ENCODE assay signal across 26 cellular contexts in genomic region chr21:43317959-43318358, GRCh38.
DNase-seq lines count a peak whose midpoint lies in the region; ATAC-seq, FAIRE-seq and TF ChIP-seq lines count a peak whose summit lies in the region.
"Had no signal": no experiment of that assay in that cellular context is flagged by ENCODE, and none has a peak within 500 bp of the region (broad histone marks: within the 10 kb centered on the region; RNA-seq: fewer than 3 reads in every experiment).

No MANE protein-coding gene starts in this region.

- no peak for TF ChIP-seq EP300 in H1 (IDR thresholded peaks at IDR 0.05; ENCODE audit: borderline replicate concordance in 1 of 2, low read depth in 2 of 2, low read length in 2 of 2)

- no peak for TF ChIP-seq POLR2A in H1 (IDR thresholded peaks at IDR 0.05; ENCODE audit: control extremely low read depth in 1 of 2, low read depth in 2 of 2, low read length in 2 of 2)

- H3K36me3 ChIP-seq in BLaER1 (no peaks in the 10 kb centered on the region), GM23338 (ENCODE audit: insufficient read depth) (no peaks in the 10 kb centered on the region), H1 (ENCODE audit: control insufficient read depth in 2 of 4, insufficient read depth in 4 of 4, low read length in 3 of 4) (no peaks in the 10 kb centered on the region)
- H3K36me3 ChIP-seq: thoracic aorta, uterus had no signal

- no peaks in the 10 kb centered on the region for H3F3A ChIP-seq in GM23338 (replicated peaks; ENCODE audit: low read depth)

- H3K4me1 Mint-ChIP-seq in GM23338, result peaks cover 13% of the 10 kb centered on the region
- H3K4me1 Mint-ChIP-seq: activated CD4-positive, alpha-beta T cell treated with anti-CD3 and anti-CD28 coated beads for 36 hours had no signal

- H2BK5ac ChIP-seq in H1 (ENCODE audit: low read depth, low read length), result no peak overlapping the region

- H3K27ac ChIP-seq in BLaER1, result no peak overlapping the region
- H3K27ac ChIP-seq in GM23338 (ENCODE audit: low read depth), result no peak overlapping the region
- H3K27ac ChIP-seq in H1 (ENCODE audit: low read depth, low read length), result no peak overlapping the region
- H3K27ac ChIP-seq: thoracic aorta, uterus had no signal

- H4K91ac ChIP-seq in H1 (replicated peaks; ENCODE audit: insufficient read length, low read length), result no peak overlapping the region

- H3K27ac Mint-ChIP-seq in GM23338, result no peak overlapping the region
- H3K27ac Mint-ChIP-seq: activated CD4-positive, alpha-beta T cell treated with anti-CD3 and anti-CD28 coated beads for 36 hours; stimulated activated naive CD8-positive, alpha-beta T cell treated with anti-CD3 and anti-CD28 coated beads, Interleukin-15, Interleukin-2, amounts not matched to agents 100 ng/mL and 50 ng/mL, for 24 hours had no signal

- H2BK15ac ChIP-seq in H1 (ENCODE audit: low read length), result no peak overlapping the region

- H2AK5ac ChIP-seq in H1 (ENCODE audit: low read depth, low read length), result no peak overlapping the region

- CTCF ChIA-PET in H1 (lab: Charles Lee; ENCODE audit: partially characterized antibody), result interaction anchor here (0.7 to 2.2 kb wide), 8 partner anchors 11 to 410 kb away, joined by 3 to 8 read pairs (median 3); no protein-coding TSS in a partner anchor

- no peaks in the 10 kb centered on the region for H3K27me3 ChIP-seq in BLaER1
- H3K27me3 ChIP-seq in GM23338 (ENCODE audit: insufficient read depth), result no peaks in the 10 kb centered on the region
- H3K27me3 ChIP-seq in H1 (replicated peaks in 1 of 4; ENCODE audit: control insufficient read depth in 3 of 4, extremely low read depth in 1 of 4, insufficient read depth in 3 of 4, low read length in 3 of 4), result no peaks in the 10 kb centered on the region
- H3K27me3 ChIP-seq: uterus had no signal

- H3K18ac ChIP-seq in H1 (ENCODE audit: extremely low read depth, low read length), result no peak overlapping the region

- H3K4me3 ChIP-seq in BLaER1 (no peak overlapping the region), GM23338 (no peak overlapping the region), H1 (ENCODE audit: extremely low read depth in 1 of 4, insufficient read depth in 2 of 4, low read depth in 3 of 4, low read length in 4 of 4) (no peak overlapping the region)
- H3K4me3 ChIP-seq: thoracic aorta, uterus had no signal

- no peak overlapping the region for H2BK12ac ChIP-seq in H1 (ENCODE audit: low read depth, low read length)

- H2BK120ac ChIP-seq in H1 (replicated peaks; ENCODE audit: low read depth, low read length), result no peak overlapping the region

- WGBS in H1 (ENCODE audit: extremely low coverage in 1 of 2, insufficient coverage in 1 of 2, insufficient read length in 1 of 2, insufficient replicate concordance in 2 of 2, low coverage in 1 of 2, low lambda C conversion rate in 2 of 2, missing lambda C conversion rate in 1 of 2), 2 experiments, result 80% methylated on average over 9 of the region's 9 CpGs; no CpG with 5 or more reads in 1 of the 2 experiments

- H3K4ac ChIP-seq in H1 (replicated peaks; ENCODE audit: insufficient read length, low read depth, low read length), result no peak overlapping the region

- no peak for FAIRE-seq in H1 (lab: Jason Lieb, UNC)
- FAIRE-seq: A204.1, GM12891, islet of Langerhans had no signal

- no peak overlapping the region for H2BK20ac ChIP-seq in H1 (ENCODE audit: low read length)

- TF ChIP-seq RAD21 in H1 (IDR thresholded peaks at IDR 0.05 in 1 of 2, conservative IDR thresholded peaks at IDR 0.05 in 1 of 2; ENCODE audit: low read depth in 2 of 2, low read length in 2 of 2), result peak; percentile 28 to 42; a peak in 3 of 4 replicates

- peaks cover 16% of the 10 kb centered on the region for H3K36me3 Mint-ChIP-seq in GM23338 (ENCODE audit: low read depth)

- H3K23ac ChIP-seq in H1 (ENCODE audit: insufficient read length), result no peak overlapping the region

- peaks cover 21% of the 10 kb centered on the region for H3K9me3 Mint-ChIP-seq in GM23338
- H3K9me3 Mint-ChIP-seq: stimulated activated naive CD8-positive, alpha-beta T cell treated with anti-CD3 and anti-CD28 coated beads, Interleukin-15, Interleukin-2, amounts not matched to agents 100 ng/mL and 50 ng/mL, for 24 hours had no signal

- no peaks in the 10 kb centered on the region for H3K79me1 ChIP-seq in H1 (ENCODE audit: low read depth, low read length)

- H3K23me2 ChIP-seq in H1 (ENCODE audit: low read depth, low read length), result no peaks in the 10 kb centered on the region

- H4K8ac ChIP-seq in H1 (ENCODE audit: extremely low read depth, insufficient read depth, low read length), result no peak overlapping the region

- peak overlapping the region; percentile 84 for H3K4me2 ChIP-seq in BLaER1
- H3K4me2 ChIP-seq in GM23338, result no peak overlapping the region
- no peak overlapping the region for H3K4me2 ChIP-seq in H1 (ENCODE audit: insufficient read depth in 1 of 2, low read depth in 2 of 2, low read length in 2 of 2)
- H3K4me2 ChIP-seq: SK-N-SH had no signal

- H3K79me2 ChIP-seq in GM23338 (replicated peaks; ENCODE audit: insufficient read depth) (no peaks in the 10 kb centered on the region), H1 (ENCODE audit: control insufficient read depth in 1 of 2, insufficient read depth in 2 of 2, low read length in 2 of 2) (no peaks in the 10 kb centered on the region)

- H3K27me3 Mint-ChIP-seq in GM23338 (ENCODE audit: insufficient read depth, low read depth, poor library complexity), result peaks cover 28% of the 10 kb centered on the region

- H4K5ac ChIP-seq in H1 (ENCODE audit: insufficient read length, low read depth, low read length), result no peak overlapping the region

- H3K56ac ChIP-seq in H1 (replicated peaks; ENCODE audit: insufficient read length, low read depth, low read length), result no peak overlapping the region

- H3K4me3 Mint-ChIP-seq in GM23338, result no peak overlapping the region
- H3K4me3 Mint-ChIP-seq: activated CD4-positive, alpha-beta T cell treated with anti-CD3 and anti-CD28 coated beads for 36 hours; naive thymus-derived CD4-positive, alpha-beta T cell; stimulated activated naive CD8-positive, alpha-beta T cell treated with anti-CD3 and anti-CD28 coated beads, Interleukin-15, Interleukin-2, amounts not matched to agents 100 ng/mL and 50 ng/mL, for 24 hours had no signal

- H3K9ac ChIP-seq in BLaER1 (no peak overlapping the region), H1 (replicated peaks in 1 of 4; ENCODE audit: extremely low read depth in 1 of 4, low read depth in 3 of 4, low read length in 3 of 4) (no peak overlapping the region)
- H3K9ac ChIP-seq: SK-N-SH had no signal

- H4K20me1 ChIP-seq in BLaER1, result 0 out of 2 replicates have a peak, but pooled peaks cover 9% of the 10 kb centered on the region
- no peaks in the 10 kb centered on the region for H4K20me1 ChIP-seq in GM23338 (replicated peaks; ENCODE audit: insufficient read depth)
- no peaks in the 10 kb centered on the region for H4K20me1 ChIP-seq in H1 (replicated peaks in 1 of 2; ENCODE audit: control insufficient read depth in 1 of 2, insufficient read depth in 2 of 2, low read length in 2 of 2)

- DNase-seq in GM23338 (ENCODE audit: low spot score) (no peak), NCI-H524 treated with DMSO at 0.1 percent for 48 hours (lab: John Stamatoyannopoulos, UW) (peak; percentile 44), H1 (ENCODE audit: low read depth in 1 of 2, low spot score in 2 of 2) (no peak), MV-4-11 (lab: John Stamatoyannopoulos, UW) (no peak), kidney glomerular epithelial cell (lab: John Stamatoyannopoulos, UW) (no peak)
- no peak for DNase-seq in activated naive CD4-positive, alpha-beta T cell treated with anti-CD3 and anti-CD28 coated beads, Interleukin-2, amount 50 U/mL, for 16 hours
- DNase-seq in activated T-cell treated with anti-CD3 and anti-CD28 coated beads, Interleukin-2, amount 50 U/mL, for 1 hour, result no peak
- DNase-seq: activated CD4-positive, alpha-beta T cell treated with anti-CD3 and anti-CD28 coated beads for 36 hours; activated gamma-delta T cell; activated T-cell treated with anti-CD3 and anti-CD28 coated beads for 4 hours; AML-193; midbrain; naive thymus-derived CD4-positive, alpha-beta T cell; NCI-H1105 treated with DMSO at 0.1 percent for 48 hours; NCI-H2029 treated with DMSO at 0.1 percent for 48 hours; NCI-H2227 treated with DMSO at 0.1 percent for 48 hours; NCI-H748 treated with DMSO at 0.1 percent for 48 hours; RPMI8226; SK-N-SH; uterus had no signal

- H2AFZ ChIP-seq in GM23338 (no peak overlapping the region), H1 (ENCODE audit: low read length) (no peak overlapping the region)

- no peaks in the 10 kb centered on the region for H3K9me2 ChIP-seq in GM23338 (ENCODE audit: insufficient read depth)
- H3K9me2 ChIP-seq: SK-N-SH had no signal

- peaks cover 80% of the 10 kb centered on the region for H3K4me1 ChIP-seq in BLaER1
- no peaks in the 10 kb centered on the region; the same call in 1 of the 2 replicates for H3K4me1 ChIP-seq in GM23338 (ENCODE audit: insufficient read depth)
- H3K4me1 ChIP-seq in H1 (replicated peaks in 1 of 4; ENCODE audit: control insufficient read depth in 3 of 4, insufficient read depth in 4 of 4, low read length in 3 of 4), result peaks cover 0 to 10% (median 9%) of the 10 kb centered on the region in 4 experiments; a peak in 6 of 7 replicates
- H3K4me1 ChIP-seq: uterus had no signal

- TF ChIP-seq CTCF in GM23338 (conservative IDR thresholded peaks at IDR 0.05; ENCODE audit: low read depth in 2 of 2) (peak; percentile 25 to 33; a peak in 3 of 4 replicates), H1 (IDR thresholded peaks at IDR 0.05; ENCODE audit: control extremely low read depth in 1 of 3, insufficient read depth in 1 of 3, low read depth in 1 of 3, low read length in 3 of 3) (peak in 1 of 3 experiments; percentile 33; a peak in 1 of 4 replicates)

- H3K14ac ChIP-seq in H1 (ENCODE audit: insufficient read length), result no peak overlapping the region

- H3K9me3 ChIP-seq in BLaER1, result peaks cover 16% of the 10 kb centered on the region; the same call in 1 of the 2 replicates
- H3K9me3 ChIP-seq in H1 (ENCODE audit: insufficient read depth in 2 of 2, low read depth in 1 of 2, low read length in 1 of 2), result peaks cover 9 to 13% of the 10 kb centered on the region in 2 experiments; a peak in 3 of 4 replicates
- H3K9me3 ChIP-seq: SK-N-SH, thoracic aorta, uterus had no signal

- no peak for ATAC-seq in GM23338
- ATAC-seq: activated CD4-positive, alpha-beta T cell treated with anti-CD3 and anti-CD28 coated beads for 36 hours; naive thymus-derived CD4-positive, alpha-beta T cell had no signal

- POLR2A ChIA-PET in H1 (lab: Charles Lee; ENCODE audit: partially characterized antibody), result no interaction called here

TF ChIP-seq in H1, 55 proteins besides CTCF, POLR2A, EP300 and RAD21 (continues in another document):
- TF ChIP-seq EZH2 (IDR thresholded peaks at IDR 0.05; ENCODE audit: low read depth, low read length, severe bottlenecking), result no peak
